ENCODE assay signal across 25 cellular contexts in genomic region chr6:50093938-50094272, GRCh38. TPM values are rescaled to one million over a fixed set of nuclear protein-coding genes. Genes with fewer than 3 reads are reported as not detected.
DNase-seq lines count a peak whose midpoint lies in the region; ATAC-seq, FAIRE-seq and TF ChIP-seq lines count a peak whose summit lies in the region.
"Had no signal": no experiment of that assay in that cellular context is flagged by ENCODE, and none has a peak within 500 bp of the region (broad histone marks: within the 10 kb centered on the region; RNA-seq: fewer than 3 reads in every experiment).

No MANE protein-coding gene starts in this region.

- 0 out of 2 replicates have a peak overlapping the region, but pooled peaks have one; percentile 23 for H2AFZ ChIP-seq in OCI-LY3 (ENCODE audit: low read depth, low read length)
- H2AFZ ChIP-seq: GM23338 had no signal

- H3K79me2 ChIP-seq in OCI-LY3 (ENCODE audit: low read length): no peaks in the 10 kb centered on the region

- no peak for FAIRE-seq in kidney (lab: Jason Lieb, UNC)
- FAIRE-seq: A204.1, GM12892, GM18507, H54 had no signal

- H3K9ac ChIP-seq in OCI-LY3 (ENCODE audit: low read length) (no peak overlapping the region), kidney (ENCODE audit: low read length in 2 of 2) (no peak overlapping the region)

- no peak overlapping the region for H3K4me2 ChIP-seq in OCI-LY3 (ENCODE audit: low read length)
- H3K4me2 ChIP-seq: GM23338 had no signal

- DNase-seq in kidney (no peak), right lobe of liver (no peak)
- DNase-seq in stimulated activated CD4-positive, alpha-beta T cell treated with anti-CD3 and anti-CD28 coated beads, Interleukin-12 subunit alpha, Interleukin-12 subunit beta, amount 100 ng/mL, for 4 hours: no peak
- DNase-seq: ACHN; BE2C; C1 segment of cervical spinal cord; CD4-positive, CD25-positive, alpha-beta regulatory T cell; CD8-positive, alpha-beta memory T cell; COR-L47; DMS 273 treated with DMSO at 0.1 percent for 48 hours; DMS79; GDM1; HCEC 1CT; IMR-90 had no signal

- H4K20me1 ChIP-seq in OCI-LY3 (ENCODE audit: insufficient read depth, low read length): no peaks in the 10 kb centered on the region

- intact Hi-C loops in kidney (cut with DNase I) (no loop called here), right lobe of liver (cut with DNase I) (no loop called here)

- H3K27ac ChIP-seq in 22Rv1: peak overlapping the region; percentile 63
- H3K27ac ChIP-seq in OCI-LY3 (ENCODE audit: low read length): no peak overlapping the region
- no peak overlapping the region for H3K27ac ChIP-seq in kidney (ENCODE audit: low read depth in 2 of 2, low read length in 2 of 2)
- peak overlapping the region; percentile 63 to 70 (median 67) for H3K27ac ChIP-seq in right lobe of liver
- H3K27ac ChIP-seq: HL-60 had no signal

- TF ChIP-seq POLR2A in right lobe of liver (IDR thresholded peaks at IDR 0.05): no peak

- ATAC-seq in right lobe of liver: peak; percentile 60 to 79 (median 73)
- ATAC-seq in HG03196 (IDR thresholded peaks at IDR 0.05; ENCODE audit: unreplicated experiment): no peak
- ATAC-seq: GM23338 had no signal

- H3K4me1 ChIP-seq in OCI-LY3 (ENCODE audit: low read length) (no peaks in the 10 kb centered on the region), kidney (ENCODE audit: control insufficient read depth in 1 of 2, insufficient read depth in 1 of 2, low read depth in 1 of 2, low read length in 2 of 2) (peaks cover 0 to 2% of the 10 kb centered on the region in 2 donors), right lobe of liver (peaks cover 0 to 25% (median 4%) of the 10 kb centered on the region in 4 donors)
- H3K4me1 ChIP-seq: BE2C had no signal

- TF ChIP-seq CTCF in 22Rv1 (IDR thresholded peaks at IDR 0.05): no peak
- TF ChIP-seq CTCF in OCI-LY3 (IDR thresholded peaks at IDR 0.05; ENCODE audit: low read depth, low read length): no peak
- TF ChIP-seq CTCF in kidney (IDR thresholded peaks at IDR 0.05; ENCODE audit: borderline replicate concordance, extremely low read depth, insufficient read depth): no peak
- no peak for TF ChIP-seq CTCF in right lobe of liver (IDR thresholded peaks at IDR 0.05)

- H3K9me3 ChIP-seq in OCI-LY3 (ENCODE audit: insufficient read depth, low read length): no peaks in the 10 kb centered on the region; the same call in 1 of the 2 replicates
- no peaks in the 10 kb centered on the region for H3K9me3 ChIP-seq in kidney (ENCODE audit: control insufficient read depth in 1 of 2, low read length in 2 of 2)
- H3K9me3 ChIP-seq in right lobe of liver: no peaks in the 10 kb centered on the region
- H3K9me3 ChIP-seq: BE2C had no signal

- no peak overlapping the region for H3K4me3 ChIP-seq in OCI-LY3 (ENCODE audit: low read length)
- peak overlapping the region; percentile 66 to 73 for H3K4me3 ChIP-seq in kidney (ENCODE audit: low read length in 2 of 2)
- peak overlapping the region; percentile 3 to 30 (median 19) for H3K4me3 ChIP-seq in right lobe of liver
- H3K4me3 ChIP-seq: GM23338 had no signal

- H3K36me3 ChIP-seq in OCI-LY3 (replicated peaks; ENCODE audit: low read depth, low read length) (no peaks in the 10 kb centered on the region), kidney (ENCODE audit: control insufficient read depth in 1 of 2, insufficient read depth in 2 of 2, low read length in 2 of 2) (no peaks in the 10 kb centered on the region), right lobe of liver (no peaks in the 10 kb centered on the region)
- H3K36me3 ChIP-seq: BE2C had no signal

- H3K27me3 ChIP-seq in OCI-LY3 (ENCODE audit: low read depth, low read length) (no peaks in the 10 kb centered on the region), right lobe of liver (no peaks in the 10 kb centered on the region)

- WGBS in right lobe of liver (ENCODE audit: insufficient coverage, low coverage, low lambda C conversion rate, missing lambda C conversion rate): 29% methylated on average over 1 of the region's 1 CpG

RNA-seq across cellular contexts. Expression of gene DEFB112, which starts 44.2 kb away (rescaled TPM):
- total RNA-seq in kidney (not detected), right lobe of liver (not detected)
- not detected for polyA plus RNA-seq in kidney (ENCODE audit: insufficient read depth, low read depth, low replicate concordance)
- total RNA-seq: CD4-positive, CD25-positive, alpha-beta regulatory T cell; CD8-positive, alpha-beta memory T cell; Daoy; GM23338; HT1080; IMR-90 had no signal
- polyA plus RNA-seq: CD4-positive, CD25-positive, alpha-beta regulatory T cell; CD8-positive, alpha-beta memory T cell; GM23338; IMR-90 had no signal

Comparison
In these comparisons a context has a peak if more than half of its experiments do, and no peak if none do; other contexts are left out.
1. H3K27ac ChIP-seq: peak in 22Rv1 (single experiment) and right lobe of liver (3 of 3); none in OCI-LY3 (single experiment) and kidney (0 of 2).